7 cellular contexts compared by ENCODE assay signal in the genomic region with DNA sequence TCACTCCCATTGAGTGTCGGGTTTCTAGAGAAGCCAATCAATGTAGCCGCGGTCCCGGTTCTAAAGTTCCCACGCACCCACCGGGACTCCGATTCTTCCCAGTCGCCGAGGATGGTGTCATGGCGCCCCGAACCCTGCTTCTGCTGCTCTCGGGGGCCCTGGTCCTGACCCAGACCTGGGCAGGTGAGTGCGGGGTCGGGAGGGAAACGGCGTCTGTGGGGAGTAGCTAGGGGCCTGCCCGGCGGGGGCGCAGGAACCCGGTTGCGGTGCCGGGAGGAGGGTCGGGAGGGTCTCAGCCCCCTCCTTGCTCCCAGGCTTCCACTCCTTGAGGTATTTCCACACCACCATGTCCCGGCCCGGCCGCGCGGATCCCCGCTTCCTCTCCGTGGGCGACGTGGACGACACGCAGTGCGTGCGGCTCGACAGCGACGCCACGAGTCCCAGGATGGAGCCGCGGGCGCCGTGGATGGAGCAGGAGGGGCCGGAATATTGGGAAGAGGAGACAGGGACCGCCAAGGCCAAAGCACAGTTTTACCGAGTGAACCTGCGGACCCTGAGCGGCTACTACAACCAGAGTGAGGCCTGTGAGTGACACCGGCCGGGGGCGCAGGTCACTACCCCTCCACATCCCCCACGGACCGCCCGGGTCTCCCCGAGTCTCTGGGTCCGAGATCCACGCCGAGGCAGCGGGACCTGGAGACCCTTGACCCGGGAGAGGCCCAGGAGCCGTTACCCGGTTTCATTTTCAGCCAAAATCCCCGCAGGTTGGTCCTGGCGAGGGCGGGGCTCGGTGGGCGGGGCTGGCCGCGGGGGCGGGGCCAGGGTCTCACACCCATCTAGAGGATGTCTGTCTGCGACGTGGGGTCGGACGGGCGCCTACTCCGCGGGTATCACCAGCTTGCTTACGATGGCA. TPM values are rescaled to one million over a fixed set of nuclear protein-coding genes. Genes with fewer than 3 reads are reported as not detected.
A peak's percentile ranks its signal among the peaks of the same experiment; 100 is the strongest.
DNase-seq lines count a peak whose midpoint lies in the region; ATAC-seq and TF ChIP-seq lines count a peak whose summit lies in the region.

No MANE protein-coding gene starts in this region.

- H3K27ac ChIP-seq in H9 (ENCODE audit: insufficient read length, low read depth, low read length) (no peak overlapping the region), dorsolateral prefrontal cortex (peak overlapping the region in 9 of 59 donors; percentile 9 to 74 (median 35))

- peaks cover 8% of the 10 kb centered on the region for H3K23me2 ChIP-seq in H9 (ENCODE audit: insufficient read length, low read depth, low read length, poor library complexity, severe bottlenecking)

- H3K18ac ChIP-seq in H9 (ENCODE audit: insufficient read length, low read depth, low read length), result no peak overlapping the region

- H3K27ac Mint-ChIP-seq in H9, result no peak overlapping the region

- TF ChIP-seq CTCF in H9 (conservative IDR thresholded peaks at IDR 0.05) (peak; percentile 46), dorsolateral prefrontal cortex (IDR thresholded peaks at IDR 0.05 in 54 of 56, conservative IDR thresholded peaks at IDR 0.05 in 2 of 56; ENCODE audit: low read depth in 1 of 56, partially characterized antibody in 56 of 56) (peak in 49 of 56 donors; percentile 10 to 73 (median 47))

- peak overlapping the region; percentile 74 to 81 for H3K4me3 Mint-ChIP-seq in H9

- H4K91ac ChIP-seq in H9 (ENCODE audit: insufficient read length, low read depth, low read length), result no peak overlapping the region

- no peak overlapping the region for H3K23ac ChIP-seq in H9 (ENCODE audit: insufficient read length, low read depth, low read length)

- H2BK120ac ChIP-seq in H9 (ENCODE audit: low read depth, low read length, poor library complexity, severe bottlenecking), result no peak overlapping the region

- no peak overlapping the region for H2BK20ac ChIP-seq in H9 (ENCODE audit: low read depth, low read length, poor library complexity, severe bottlenecking)

- H3K27me3 Mint-ChIP-seq in H9 (ENCODE audit: low read depth), result peaks cover 55% of the 10 kb centered on the region

- no peaks in the 10 kb centered on the region for H3K4me1 ChIP-seq in H9 (ENCODE audit: insufficient read depth, low read length)

- no peak overlapping the region for H3K56ac ChIP-seq in H9 (ENCODE audit: insufficient read length, low read depth, low read length)

- H3K79me1 ChIP-seq in H9 (ENCODE audit: insufficient read depth, low read depth, low read length, poor library complexity, severe bottlenecking), result no peaks in the 10 kb centered on the region

- DNase-seq in H9, result peak; percentile 79
- peak; percentile 36 to 40 for DNase-seq in activated CD4-positive, alpha-beta T cell treated with anti-CD3 and anti-CD28 coated beads, Interleukin-2, amount 50 U/mL, for 24 hours (ENCODE audit: low read depth in 1 of 2, low spot score in 1 of 2)
- peak; percentile 33 to 77 (median 58) for DNase-seq in dorsolateral prefrontal cortex
- peak; percentile 21 to 43 for DNase-seq in lung microvascular endothelial cell (ENCODE audit: low read depth in 2 of 2)
- DNase-seq in stimulated activated CD4-positive, alpha-beta T cell treated with anti-CD3 and anti-CD28 coated beads, TNF-alpha, amount 100 ng/mL, for 1 hour (ENCODE audit: low read depth in 3 of 3, low spot score in 1 of 3), result peak; percentile 60 to 70 (median 62)

- no peak overlapping the region for H4K5ac ChIP-seq in H9 (ENCODE audit: insufficient read length, low read depth, low read length)

- H3K4me3 ChIP-seq in dorsolateral prefrontal cortex, result peak overlapping the region; percentile 45 to 88 (median 70)

- H3K4me2 ChIP-seq in H9 (ENCODE audit: insufficient read depth, insufficient read length, low read length), result peak overlapping the region; percentile 77

- no peak overlapping the region for H2AFZ ChIP-seq in H9 (ENCODE audit: low read length)

- H3K14ac ChIP-seq in H9 (ENCODE audit: insufficient read depth, low read length), result no peak overlapping the region

- intact Hi-C loops in dorsolateral prefrontal cortex (cut with DNase I), result no loop called here

- no peak overlapping the region for H3T11ph ChIP-seq in H9 (ENCODE audit: low read length)

- H3K27me3 ChIP-seq in H9 (ENCODE audit: insufficient read depth, low read length), result peaks cover 10% of the 10 kb centered on the region; the same call in 1 of the 2 replicates
- peaks cover 0 to 27% (median 0%) of the 10 kb centered on the region in 45 donors for H3K27me3 ChIP-seq in dorsolateral prefrontal cortex

- peaks cover 0 to 4% (median 0%) of the 10 kb centered on the region in 3 experiments; a peak in 2 of 7 replicates for H3K36me3 Mint-ChIP-seq in H9 (ENCODE audit: insufficient read depth in 1 of 3, low read depth in 3 of 3)

- no CpG with 5 or more reads among the region's 79 CpGs for WGBS in H9 (ENCODE audit: extremely low coverage, insufficient read length, low lambda C conversion rate)

- no peak overlapping the region for H2BK5ac ChIP-seq in H9 (ENCODE audit: insufficient read length, low read length)

- H2BK12ac ChIP-seq in H9 (ENCODE audit: insufficient read length, low read depth, low read length), result no peak overlapping the region

- no peaks in the 10 kb centered on the region for H3K9me3 ChIP-seq in H9 (ENCODE audit: control insufficient read depth, low read depth, low read length)

- peaks cover 0 to 8% of the 10 kb centered on the region in 2 experiments; a peak in 3 of 5 replicates for H3K9me3 Mint-ChIP-seq in H9

- ATAC-seq in GM19324 (IDR thresholded peaks at IDR 0.05; ENCODE audit: low FRiP score, unreplicated experiment) (no peak), GM19351 (IDR thresholded peaks at IDR 0.05; ENCODE audit: unreplicated experiment) (no peak)

- no peaks in the 10 kb centered on the region for H3K79me2 ChIP-seq in H9 (ENCODE audit: insufficient read depth, low read length)

- H3K9ac ChIP-seq in H9 (ENCODE audit: extremely low read depth, insufficient read length, low read length), result peak overlapping the region; percentile 30

- no peak overlapping the region for H3K4ac ChIP-seq in H9 (ENCODE audit: low read depth, low read length)

- peaks cover 25 to 28% of the 10 kb centered on the region in 2 experiments for H3K4me1 Mint-ChIP-seq in H9

- H2BK15ac ChIP-seq in H9 (ENCODE audit: low read depth, low read length), result no peak overlapping the region

- H4K20me1 ChIP-seq in H9 (ENCODE audit: control insufficient read depth, insufficient read depth, insufficient read length), result no peaks in the 10 kb centered on the region

- no peak overlapping the region for H2AK5ac ChIP-seq in H9 (ENCODE audit: insufficient read length, low read length)

- H4K8ac ChIP-seq in H9 (replicated peaks; ENCODE audit: insufficient read length, low read depth, low read length), result no peak overlapping the region

RNA-seq across cellular contexts. Expression of a gene that starts 35.2 kb away (rescaled TPM):
- 2.7 and 2.9 TPM in 2 replicates for total RNA-seq in H9 (2021)
- 1 to 10 TPM in 3 of 120 experiments, under 1 TPM in 9, not detected in 108; 0.44 to 1.6 (median 0.55) TPM for total RNA-seq in dorsolateral prefrontal cortex
- not detected in 2 replicates for total RNA-seq in lung microvascular endothelial cell
